14 cellular contexts compared by ENCODE assay signal in genomic region chr13:32902898-32903297, GRCh38.
DNase-seq lines count a peak whose midpoint lies in the region; ATAC-seq, FAIRE-seq and TF ChIP-seq lines count a peak whose summit lies in the region.
"Had no signal": no experiment of that assay in that cellular context is flagged by ENCODE, and none has a peak within 500 bp of the region (broad histone marks: within the 10 kb centered on the region; RNA-seq: fewer than 3 reads in every experiment).

No MANE protein-coding gene starts in this region.

- no peaks in the 10 kb centered on the region for H3K23me2 ChIP-seq in H1 (ENCODE audit: low read depth, low read length)

- no peak overlapping the region for H3K18ac ChIP-seq in H1 (ENCODE audit: extremely low read depth, low read length)

- no peak overlapping the region for H3K9ac ChIP-seq in H1 (replicated peaks in 1 of 4; ENCODE audit: extremely low read depth in 1 of 4, low read depth in 3 of 4, low read length in 3 of 4)
- no peak overlapping the region for H3K9ac ChIP-seq in PC-3 (ENCODE audit: low read length)

- no peak for TF ChIP-seq EP300 in H1 (IDR thresholded peaks at IDR 0.05; ENCODE audit: borderline replicate concordance in 1 of 2, low read depth in 2 of 2, low read length in 2 of 2)
- no peak for TF ChIP-seq EP300 in stomach (IDR thresholded peaks at IDR 0.05)

- no peak overlapping the region for H4K91ac ChIP-seq in H1 (replicated peaks; ENCODE audit: insufficient read length, low read length)

- intact Hi-C loops in stomach (cut with DNase I; ENCODE audit: low total_unique reads) (no loop called here), PC-3 (cut with micrococcal nuclease) (no loop called here)

- CTCF ChIA-PET in H1 (lab: Charles Lee; ENCODE audit: partially characterized antibody) (interaction anchor here (4.0 kb wide), 1 partner anchor 10 kb away, joined by 20 read pairs; no protein-coding TSS in a partner anchor), PC-3 (lab: Charles Lee) (no interaction called here)

- H3K4me2 ChIP-seq in H1 (ENCODE audit: insufficient read depth in 1 of 2, low read depth in 2 of 2, low read length in 2 of 2) (no peak overlapping the region), PC-3 (ENCODE audit: low read length) (no peak overlapping the region)

- H3K79me2 ChIP-seq in H1 (ENCODE audit: control insufficient read depth in 1 of 2, insufficient read depth in 2 of 2, low read length in 2 of 2) (no peaks in the 10 kb centered on the region), PC-3 (ENCODE audit: low read length) (no peaks in the 10 kb centered on the region)

- no peaks in the 10 kb centered on the region for H3K9me2 ChIP-seq in PC-3 (replicated peaks; ENCODE audit: low read length)

- no peak overlapping the region; the same call in 1 of the 2 replicates for H2BK12ac ChIP-seq in H1 (ENCODE audit: low read depth, low read length)

- no peaks in the 10 kb centered on the region for H3K79me1 ChIP-seq in H1 (ENCODE audit: low read depth, low read length)

- H3K23ac ChIP-seq in H1 (ENCODE audit: insufficient read length), result no peak overlapping the region

- no peak overlapping the region for H2BK5ac ChIP-seq in H1 (ENCODE audit: low read depth, low read length)

- no peak overlapping the region for H3K56ac ChIP-seq in H1 (replicated peaks; ENCODE audit: insufficient read length, low read depth, low read length)

- H3K14ac ChIP-seq in H1 (ENCODE audit: insufficient read length), result no peak overlapping the region

- no peaks in the 10 kb centered on the region for H4K20me1 ChIP-seq in H1 (replicated peaks in 1 of 2; ENCODE audit: control insufficient read depth in 1 of 2, insufficient read depth in 2 of 2, low read length in 2 of 2)
- H4K20me1 ChIP-seq in PC-3 (ENCODE audit: low read length), result no peaks in the 10 kb centered on the region

- H3K4me1 ChIP-seq in H1 (replicated peaks in 1 of 4; ENCODE audit: control insufficient read depth in 3 of 4, insufficient read depth in 4 of 4, low read length in 3 of 4) (peaks cover 0 to 7% (median 4%) of the 10 kb centered on the region in 4 experiments; a peak in 4 of 7 replicates), stomach (peaks cover 0 to 38% (median 13%) of the 10 kb centered on the region in 4 donors), PC-3 (ENCODE audit: insufficient read depth, low read length) (peaks cover 16% of the 10 kb centered on the region)

- no peaks in the 10 kb centered on the region for H3K36me3 ChIP-seq in H7 (replicated peaks; ENCODE audit: control insufficient read depth, insufficient read depth, low read length)
- no peaks in the 10 kb centered on the region for H3K36me3 ChIP-seq in H1 (ENCODE audit: control insufficient read depth in 2 of 4, insufficient read depth in 4 of 4, low read length in 3 of 4)
- H3K36me3 ChIP-seq in stomach, result no peaks in the 10 kb centered on the region
- no peaks in the 10 kb centered on the region for H3K36me3 ChIP-seq in PC-3 (ENCODE audit: low read depth, low read length)

- H4K8ac ChIP-seq in H1 (ENCODE audit: extremely low read depth, insufficient read depth, low read length), result no peak overlapping the region

- H4K5ac ChIP-seq in H1 (ENCODE audit: insufficient read length, low read depth, low read length), result no peak overlapping the region

- no peak overlapping the region for H3K27ac ChIP-seq in H1 (ENCODE audit: low read depth, low read length)
- peak overlapping the region; percentile 23 to 78 (median 68) for H3K27ac ChIP-seq in stomach
- H3K27ac ChIP-seq in PC-3 (ENCODE audit: low read length), result no peak overlapping the region

- H3K4me3 ChIP-seq in H7 (ENCODE audit: insufficient read depth, low read depth, low read length), result no peak overlapping the region
- H3K4me3 ChIP-seq in H1 (ENCODE audit: extremely low read depth in 1 of 4, insufficient read depth in 2 of 4, low read depth in 3 of 4, low read length in 4 of 4), result no peak overlapping the region
- no peak overlapping the region for H3K4me3 ChIP-seq in stomach
- no peak overlapping the region for H3K4me3 ChIP-seq in PC-3 (ENCODE audit: low read length)

- no peak for TF ChIP-seq CTCF in H1 (IDR thresholded peaks at IDR 0.05; ENCODE audit: control extremely low read depth in 1 of 3, insufficient read depth in 1 of 3, low read depth in 1 of 3, low read length in 3 of 3)
- TF ChIP-seq CTCF in stomach (IDR thresholded peaks at IDR 0.05), result no peak
- TF ChIP-seq CTCF in PC-3 (conservative IDR thresholded peaks at IDR 0.05; ENCODE audit: low read depth, low read length), result no peak
- no peak for TF ChIP-seq CTCF in GM13977 (IDR thresholded peaks at IDR 0.05; ENCODE audit: extremely low read depth, insufficient read depth, missing control alignments)

- H3K27me3 ChIP-seq in H7 (ENCODE audit: control insufficient read depth, insufficient read depth, low read length), result no peaks in the 10 kb centered on the region
- no peaks in the 10 kb centered on the region for H3K27me3 ChIP-seq in H1 (replicated peaks in 1 of 4; ENCODE audit: control insufficient read depth in 3 of 4, extremely low read depth in 1 of 4, insufficient read depth in 3 of 4, low read length in 3 of 4)
- H3K27me3 ChIP-seq in stomach, result no peaks in the 10 kb centered on the region
- no peaks in the 10 kb centered on the region for H3K27me3 ChIP-seq in PC-3 (ENCODE audit: low read length)

- H3K4ac ChIP-seq in H1 (replicated peaks; ENCODE audit: insufficient read length, low read depth, low read length), result no peak overlapping the region

- no peak for FAIRE-seq in H1 (lab: Jason Lieb, UNC)
- FAIRE-seq in frontal cortex (lab: Jason Lieb, UNC), result no peak
- FAIRE-seq: HTR-8/SVneo had no signal

- TF ChIP-seq POLR2A in H1 (IDR thresholded peaks at IDR 0.05; ENCODE audit: control extremely low read depth in 1 of 2, low read depth in 2 of 2, low read length in 2 of 2), result no peak
- no peak for TF ChIP-seq POLR2A in stomach (IDR thresholded peaks at IDR 0.05)

- no peak overlapping the region for H2BK20ac ChIP-seq in H1 (ENCODE audit: low read length)

- H2AFZ ChIP-seq in H1 (ENCODE audit: low read length) (peak overlapping the region; percentile 67), PC-3 (ENCODE audit: low read length) (no peak overlapping the region)

- no TSS peak for BruUV-seq in PC-3 (replicated peaks; lab: Mats Ljungman, UMichigan)

- H3K9me3 ChIP-seq in H1 (ENCODE audit: insufficient read depth in 2 of 2, low read depth in 1 of 2, low read length in 1 of 2) (no peaks in the 10 kb centered on the region), stomach (no peaks in the 10 kb centered on the region), PC-3 (ENCODE audit: low read length) (no peaks in the 10 kb centered on the region)

- POLR2A ChIA-PET in H1 (lab: Charles Lee; ENCODE audit: partially characterized antibody), result no interaction called here
- POLR2A ChIA-PET in PC-3 (lab: Charles Lee; ENCODE audit: unreplicated experiment), result no interaction called here

- H3F3A ChIP-seq in PC-3 (ENCODE audit: low read length, unreplicated experiment), result no peaks in the 10 kb centered on the region

- in situ Hi-C loops in GM13977 (cut with MboI; ENCODE audit: low pct_unique_long_range_greater_than_20kb, low sequenced_read_pairs, unreplicated experiment), result no loop called here

- WGBS in H1 (ENCODE audit: extremely low coverage in 1 of 2, insufficient coverage in 1 of 2, insufficient read length in 1 of 2, insufficient replicate concordance in 2 of 2, low coverage in 1 of 2, low lambda C conversion rate in 2 of 2, missing lambda C conversion rate in 1 of 2), 2 experiments, result 88% methylated on average over 7 of the region's 7 CpGs; no CpG with 5 or more reads in 1 of the 2 experiments
- WGBS in stomach, 5 donors, result 52 to 61% (median 54%) methylated on average over 7 of the region's 7 CpGs

- no peak for TF ChIP-seq RAD21 in H1 (IDR thresholded peaks at IDR 0.05 in 1 of 2, conservative IDR thresholded peaks at IDR 0.05 in 1 of 2; ENCODE audit: low read depth in 2 of 2, low read length in 2 of 2)

- peak; percentile 27 for DNase-seq in H7
- no peak for DNase-seq in H1 (ENCODE audit: low read depth in 1 of 2, low spot score in 2 of 2)
- no peak for DNase-seq in left lobe of liver (ENCODE audit: low spot score)
- peak; percentile 44 for DNase-seq in stomach
- DNase-seq in PC-3, result no peak
- DNase-seq in frontal cortex (ENCODE audit: low spot score in 2 of 2), result no peak
- no peak for DNase-seq in GM13977 (ENCODE audit: low spot score)
- no peak for DNase-seq in NCI-H1105 treated with DMSO at 0.1 percent for 48 hours (lab: John Stamatoyannopoulos, UW)
- DNase-seq: activated CD8-positive, alpha-beta memory T cell treated with anti-CD3 and anti-CD28 coated beads, Interleukin-2, amount 50 U/mL, for 48 hours; immature natural killer cell; NCI-H524; stimulated activated CD4-positive, alpha-beta T cell treated with anti-CD3 and anti-CD28 coated beads, Interleukin-12 subunit alpha, Interleukin-12 subunit beta, amount 100 ng/mL, for 4 hours; stimulated activated naive CD8-positive, alpha-beta T cell treated with anti-CD3 and anti-CD28 coated beads, Interleukin-15, Interleukin-2, amounts not matched to agents 100 U/mL and 50 U/mL, for 24 hours had no signal

- no peak overlapping the region for H2AK5ac ChIP-seq in H1 (ENCODE audit: low read depth, low read length)

- ATAC-seq in left lobe of liver, result peak; percentile 45
- no peak for ATAC-seq in PC-3
- ATAC-seq: stimulated activated naive CD8-positive, alpha-beta T cell treated with anti-CD3 and anti-CD28 coated beads, Interleukin-15, Interleukin-2, amounts not matched to agents 100 U/mL and 50 U/mL, for 24 hours had no signal

- no peak overlapping the region for H2BK120ac ChIP-seq in H1 (replicated peaks; ENCODE audit: low read depth, low read length)

- H2BK15ac ChIP-seq in H1 (ENCODE audit: low read length), result no peak overlapping the region

TF ChIP-seq in H1, 55 proteins besides CTCF, POLR2A, EP300 and RAD21:
- no peak for TF ChIP-seq CHD2 (IDR thresholded peaks at IDR 0.05; ENCODE audit: low read length)
- TF ChIP-seq CEBPB (IDR thresholded peaks at IDR 0.05; ENCODE audit: low read depth, low read length), result no peak
- no peak for TF ChIP-seq SAP30 (IDR thresholded peaks at IDR 0.05; ENCODE audit: insufficient read depth, insufficient replicate concordance, low read length)
- no peak for TF ChIP-seq ASH2L (IDR thresholded peaks at IDR 0.05; ENCODE audit: low read length)
- TF ChIP-seq ZNF274 (IDR thresholded peaks at IDR 0.05; ENCODE audit: borderline replicate concordance, extremely low read depth, low read length), result no peak
- no peak for TF ChIP-seq CBX8 (IDR thresholded peaks at IDR 0.05; ENCODE audit: borderline replicate concordance, low read depth, low read length)
- TF ChIP-seq SP2 (IDR thresholded peaks at IDR 0.05; ENCODE audit: low read length), result no peak
- TF ChIP-seq TBP (IDR thresholded peaks at IDR 0.05; ENCODE audit: low read depth, low read length), result no peak

Comparison
In these comparisons a context has a peak if more than half of its experiments do, and no peak if none do; other contexts are left out.
1. DNase-seq: peak in H7 (single experiment) and stomach (single experiment); none in H1 (0 of 2), left lobe of liver (single experiment), PC-3 (single experiment), frontal cortex (0 of 2), GM13977 (single experiment) and NCI-H1105 treated with DMSO at 0.1 percent for 48 hours (single experiment).
2. H3K27ac ChIP-seq: peak in stomach (5 of 5); none in H1 (single experiment) and PC-3 (single experiment).